Comparison of ENCODE assay signal across 8 cellular contexts in the genomic region with DNA sequence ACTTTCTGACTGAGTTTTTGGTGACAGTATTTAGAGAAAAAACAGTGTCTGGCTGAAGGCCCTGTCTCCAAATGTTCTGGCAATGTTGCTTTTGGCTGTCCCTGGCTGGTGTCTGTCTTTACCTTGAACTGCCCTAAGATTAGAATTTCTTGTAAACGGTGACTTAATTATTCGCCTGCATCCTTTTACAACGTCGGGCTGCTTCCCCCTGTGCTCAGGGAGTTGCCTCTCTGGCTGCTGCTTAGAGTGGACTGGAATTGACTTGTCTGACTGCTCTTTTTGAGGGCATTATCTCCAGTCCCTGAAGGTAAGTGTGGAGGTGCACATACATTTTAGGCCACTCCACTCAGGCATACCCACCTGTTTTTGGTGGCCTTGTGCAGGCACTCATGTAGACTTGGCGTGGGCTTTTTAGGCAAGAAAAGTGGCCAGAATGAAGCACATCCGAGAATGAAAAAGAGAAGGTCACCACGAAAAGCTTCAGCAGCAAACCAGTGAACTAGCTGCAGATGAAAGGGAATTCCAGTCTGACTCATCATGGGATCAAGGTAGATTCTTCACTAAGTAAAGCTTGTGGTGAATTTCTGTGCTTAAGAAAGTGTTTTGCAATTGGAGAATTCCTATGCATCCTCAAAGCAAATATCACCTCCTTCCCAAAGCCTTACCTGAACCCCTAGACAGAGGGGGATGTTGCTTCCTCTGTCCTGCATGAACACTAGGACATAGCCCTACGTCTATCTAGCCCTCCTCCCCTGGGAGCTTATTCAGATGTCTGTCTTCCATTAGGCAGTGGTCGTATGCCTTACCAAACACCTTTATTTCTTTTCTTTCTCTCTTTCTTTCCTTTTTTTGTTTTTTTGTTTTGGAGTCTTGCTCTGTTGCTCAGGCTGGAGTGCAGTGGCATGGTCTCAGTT.
DNase-seq lines count a peak whose midpoint lies in the region; ATAC-seq and TF ChIP-seq lines count a peak whose summit lies in the region.

No MANE protein-coding gene starts in this region.

- no peak overlapping the region for H3K9ac ChIP-seq in PC-3 (ENCODE audit: low read length)

- H3K9me3 ChIP-seq in Caco-2 (peaks cover 3% of the 10 kb centered on the region; the same call in 1 of the 2 replicates), PC-3 (ENCODE audit: low read length) (no peaks in the 10 kb centered on the region)

- peak overlapping the region; percentile 62 for H3K4me2 ChIP-seq in PC-3 (ENCODE audit: low read length)

- H3K4me1 ChIP-seq in Caco-2: peaks cover 24% of the 10 kb centered on the region
- peaks cover 31% of the 10 kb centered on the region for H3K4me1 ChIP-seq in PC-3 (ENCODE audit: insufficient read depth, low read length)

- no peaks in the 10 kb centered on the region for H4K20me1 ChIP-seq in PC-3 (ENCODE audit: low read length)

- CTCF ChIA-PET in Caco-2 (lab: Charles Lee) (no interaction called here), PC-3 (lab: Charles Lee) (interaction anchor here (0.6 kb wide), 1 partner anchor 48 kb away, joined by 3 read pairs; no protein-coding TSS in a partner anchor)

- BruUV-seq in Caco-2 (replicated peaks; lab: Mats Ljungman, UMichigan) (no TSS peak), PC-3 (replicated peaks; lab: Mats Ljungman, UMichigan) (no TSS peak)

- H2AFZ ChIP-seq in PC-3 (ENCODE audit: low read length): 0 out of 2 replicates have a peak overlapping the region, but pooled peaks have one; percentile 10

- H3K27me3 ChIP-seq in Caco-2 (replicated peaks; ENCODE audit: control insufficient read depth, insufficient read depth, low read length) (no peaks in the 10 kb centered on the region), PC-3 (ENCODE audit: low read length) (no peaks in the 10 kb centered on the region)

- H3K27ac Mint-ChIP-seq in Caco-2 (ENCODE audit: unreplicated experiment): peak overlapping the region; percentile 60

- H3K4me3 ChIP-seq in Caco-2 (ENCODE audit: low read depth, low read length) (no peak overlapping the region), PC-3 (ENCODE audit: low read length) (peak overlapping the region; percentile 17; the same call in 1 of the 2 replicates)

- H3K9me2 ChIP-seq in PC-3 (replicated peaks; ENCODE audit: low read length): no peaks in the 10 kb centered on the region

- H3K4me1 Mint-ChIP-seq in Caco-2 (ENCODE audit: low read depth, unreplicated experiment): peaks cover 19% of the 10 kb centered on the region

- DNase-seq in Caco-2: peak in 1 of 2 experiments; percentile 47
- DNase-seq in PC-3: peak; percentile 87
- DNase-seq in left cardiac atrium: peak; percentile 35
- DNase-seq in Ammon's horn (ENCODE audit: low spot score): no peak
- DNase-seq in NCI-H1436 (lab: John Stamatoyannopoulos, UW): no peak
- no peak for DNase-seq in NCI-H774 (lab: John Stamatoyannopoulos, UW)
- no peak for DNase-seq in NCI-H748 treated with DMSO at 0.1 percent for 48 hours (lab: John Stamatoyannopoulos, UW)

- H3K27me3 Mint-ChIP-seq in Caco-2 (ENCODE audit: insufficient read depth, unreplicated experiment): no peaks in the 10 kb centered on the region

- no peaks in the 10 kb centered on the region for H3K9me3 Mint-ChIP-seq in Caco-2 (ENCODE audit: unreplicated experiment)

- POLR2A ChIA-PET in Caco-2 (lab: Charles Lee) (no interaction called here), PC-3 (lab: Charles Lee; ENCODE audit: unreplicated experiment) (interaction anchor here (0.6 kb wide), 1 partner anchor 151 kb away, joined by 6 read pairs; no protein-coding TSS in a partner anchor)

- H3K79me2 ChIP-seq in PC-3 (ENCODE audit: low read length): no peaks in the 10 kb centered on the region

- peaks cover 6% of the 10 kb centered on the region for H3K36me3 Mint-ChIP-seq in Caco-2 (ENCODE audit: insufficient read depth, unreplicated experiment)

- no peaks in the 10 kb centered on the region for H3F3A ChIP-seq in PC-3 (ENCODE audit: low read length, unreplicated experiment)

- H3K27ac ChIP-seq in PC-3 (ENCODE audit: low read length): peak overlapping the region; percentile 47

- H3K4me3 Mint-ChIP-seq in Caco-2 (ENCODE audit: unreplicated experiment): no peak overlapping the region

- ATAC-seq in GM21825 (IDR thresholded peaks at IDR 0.05; ENCODE audit: unreplicated experiment): peak; percentile 54
- peak; percentile 83 for ATAC-seq in PC-3
- ATAC-seq in left cardiac atrium: peak in 1 of 2 donors; percentile 51

- TF ChIP-seq CTCF in Caco-2 (IDR thresholded peaks at IDR 0.05; ENCODE audit: insufficient read depth in 1 of 2, low read depth in 1 of 2, low read length in 1 of 2, severe bottlenecking in 1 of 2, unreplicated experiment in 1 of 2) (no peak), PC-3 (conservative IDR thresholded peaks at IDR 0.05; ENCODE audit: low read depth, low read length) (no peak)

- intact Hi-C loops in Caco-2 (cut with micrococcal nuclease; ENCODE audit: unreplicated experiment) (loop anchor here (1.0 to 5.0 kb wide), 4 partner anchors 28 to 231 kb away; a partner anchor contains a TSS), PC-3 (cut with micrococcal nuclease) (loop anchor here (10.0 kb wide), 1 partner anchor 432 kb away; no protein-coding TSS in a partner anchor), left cardiac atrium (cut with DNase I) (loop anchor here in 1 of 2 donors (10.0 kb wide), 1 partner anchor 228 kb away; a partner anchor contains a TSS)

- H3K36me3 ChIP-seq in Caco-2 (ENCODE audit: control insufficient read depth, insufficient read depth, low read length): no peaks in the 10 kb centered on the region
- no peaks in the 10 kb centered on the region for H3K36me3 ChIP-seq in PC-3 (ENCODE audit: low read depth, low read length)

Comparison
In these comparisons a context has a peak if more than half of its experiments do, and no peak if none do; other contexts are left out.
1. DNase-seq: peak in PC-3 (single experiment) and left cardiac atrium (single experiment); none in Ammon's horn (single experiment), NCI-H1436 (single experiment), NCI-H774 (single experiment) and NCI-H748 treated with DMSO at 0.1 percent for 48 hours (single experiment).